Comparison of ENCODE assay signal across 23 cellular contexts in the genomic region with DNA sequence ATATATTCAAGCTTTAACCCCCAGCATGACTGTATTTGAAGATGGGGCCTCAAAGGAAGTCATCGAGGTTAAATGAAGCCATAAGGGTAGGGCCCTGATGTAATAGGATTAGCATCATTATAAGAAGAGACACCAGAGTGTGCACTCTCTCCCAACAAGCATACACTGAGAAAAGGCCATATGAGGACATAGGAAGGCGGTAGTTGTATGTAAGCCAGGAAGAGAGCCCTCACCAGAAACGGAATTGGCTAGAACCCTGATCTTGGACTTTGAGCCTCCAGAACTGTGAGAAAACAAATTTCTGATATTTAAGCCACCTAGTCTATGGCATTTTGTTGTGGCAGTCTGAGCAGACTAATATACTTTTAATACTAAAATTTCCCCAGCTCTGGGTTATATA.
"Had no signal": no experiment of that assay in that cellular context is flagged by ENCODE, and none has a peak within 500 bp of the region (broad histone marks: within the 10 kb centered on the region; RNA-seq: fewer than 3 reads in every experiment).

No MANE protein-coding gene starts in this region.

- H3K4me3 ChIP-seq: colonic mucosa, esophagus muscularis mucosa, gastroesophageal sphincter, left ventricle myocardium inferior, sigmoid colon, smooth muscle cell, thoracic aorta, vagina had no signal

- DNase-seq: activated CD4-positive, alpha-beta memory T cell treated with anti-CD3 and anti-CD28 coated beads for 36 hours; activated CD4-positive, alpha-beta T cell treated with anti-CD3 and anti-CD28 coated beads for 4 hours; activated CD4-positive, CD25-positive, alpha-beta regulatory T cell; activated naive CD4-positive, alpha-beta T cell treated with Interleukin-2 at 50 U/mL for 16 hours; activated naive CD8-positive, alpha-beta T cell treated with anti-CD3 and anti-CD28 coated beads for 36 hours; activated T-cell treated with anti-CD3 and anti-CD28 coated beads, Interleukin-2, amount 50 U/mL, for 48 hours; central memory CD4-positive, alpha-beta T cell; colonic mucosa; head of caudate nucleus; hypothalamus; left ventricle myocardium inferior; naive thymus-derived CD4-positive, alpha-beta T cell; occipital lobe; sigmoid colon; stimulated activated CD4-positive, alpha-beta T cell treated with anti-CD3 and anti-CD28 coated beads, Interleukin-15, amount 100 ng/mL, for 24 hours; stimulated activated CD4-positive, alpha-beta T cell treated with anti-CD3 and anti-CD28 coated beads, Interleukin-2, amount 100 ng/mL, for 48 hours; stimulated activated CD8-positive, alpha-beta memory T cell treated with anti-CD3 and anti-CD28 coated beads, Interleukin-4, amount 100 ng/mL, for 48 hours; stimulated activated naive B cell treated with anti-CD40 and anti-IgM and Interleukin-4, amounts not matched to agents 10 μg/mL and 1 μg/mL and 100 μg/mL, for 72 hours had no signal

- H3K27me3 ChIP-seq: colonic mucosa, esophagus muscularis mucosa, gastroesophageal sphincter, sigmoid colon, vagina had no signal

- H3K27ac ChIP-seq: colonic mucosa, esophagus muscularis mucosa, gastroesophageal sphincter, left ventricle myocardium inferior, sigmoid colon, thoracic aorta, vagina had no signal

- H3K4me2 ChIP-seq: smooth muscle cell had no signal

- ATAC-seq: gastroesophageal sphincter; naive thymus-derived CD4-positive, alpha-beta T cell; stimulated activated naive B cell treated with anti-CD40 and anti-IgM and Interleukin-4, amounts not matched to agents 10 μg/mL and 1 μg/mL and 100 μg/mL, for 72 hours had no signal

- H3K4me1 ChIP-seq: colonic mucosa, esophagus muscularis mucosa, gastroesophageal sphincter, left ventricle myocardium inferior, vagina had no signal

- H3K9me3 ChIP-seq: colonic mucosa, esophagus muscularis mucosa, gastroesophageal sphincter, left ventricle myocardium inferior, sigmoid colon, thoracic aorta, vagina had no signal

- H3K36me3 ChIP-seq: colonic mucosa, esophagus muscularis mucosa, gastroesophageal sphincter, left ventricle myocardium inferior, sigmoid colon, thoracic aorta, vagina had no signal
